Comparison of ENCODE assay signal across 9 cellular contexts in genomic region chrX:150934453-150934852, GRCh38. TPM values are rescaled to one million over a fixed set of nuclear protein-coding genes. Genes with fewer than 3 reads are reported as not detected.
A peak's percentile ranks its signal among the peaks of the same experiment; 100 is the strongest.
DNase-seq lines count a peak whose midpoint lies in the region; FAIRE-seq and TF ChIP-seq lines count a peak whose summit lies in the region.
"Had no signal": no experiment of that assay in that cellular context is flagged by ENCODE, and none has a peak within 500 bp of the region (broad histone marks: within the 10 kb centered on the region; RNA-seq: fewer than 3 reads in every experiment).

No MANE protein-coding gene starts in this region.

- H3F3A ChIP-seq in neural progenitor cell (ENCODE audit: low read depth) = peaks cover 8% of the 10 kb centered on the region

- H3K36me3 ChIP-seq in bronchial epithelial cell (ENCODE audit: control insufficient read depth, insufficient read depth, low read length) = no peaks in the 10 kb centered on the region
- H3K36me3 ChIP-seq in neural progenitor cell = no peaks in the 10 kb centered on the region

- no peak overlapping the region for H3K9ac ChIP-seq in neural progenitor cell

- H3K9me3 ChIP-seq in neural progenitor cell (ENCODE audit: low read depth) = no peaks in the 10 kb centered on the region

- H2AFZ ChIP-seq in neural progenitor cell (replicated peaks) = peak overlapping the region; percentile 54

- peaks cover 3% of the 10 kb centered on the region for H3K27me3 Mint-ChIP-seq in neural progenitor cell (ENCODE audit: insufficient read depth, low read depth)

- H3K4me2 ChIP-seq in neural progenitor cell = peak overlapping the region; percentile 52

- peaks cover 20% of the 10 kb centered on the region for H3K9me3 Mint-ChIP-seq in neural progenitor cell

- H3K36me3 Mint-ChIP-seq in neural progenitor cell = no peaks in the 10 kb centered on the region

- H3K27ac Mint-ChIP-seq in neural progenitor cell = peak overlapping the region; percentile 20

- H3K4me1 ChIP-seq in neural progenitor cell = peaks cover 8% of the 10 kb centered on the region

- H3K27ac ChIP-seq in neural progenitor cell = no peak overlapping the region

- peak; percentile 93 for DNase-seq in ELF-1 (ENCODE audit: low read depth, low spot score)
- peak; percentile 63 for DNase-seq in NCI-H2029 (lab: John Stamatoyannopoulos, UW)
- peak; percentile 53 for DNase-seq in bronchial epithelial cell (ENCODE audit: low read depth)
- DNase-seq in neural progenitor cell (ENCODE audit: low spot score) = peak; percentile 28
- no peak for DNase-seq in medulla oblongata (ENCODE audit: extremely low spot score)
- DNase-seq in stimulated activated naive CD4-positive, alpha-beta T cell (lab: John Stamatoyannopoulos, UW) = no peak
- no peak for DNase-seq in OCI-M1 (lab: John Stamatoyannopoulos, UW)
- DNase-seq in Ammon's horn (ENCODE audit: low spot score) = no peak
- DNase-seq: NCI-H1417 had no signal

- H3K27me3 ChIP-seq in bronchial epithelial cell (ENCODE audit: control insufficient read depth, insufficient read depth, low read length) (no peaks in the 10 kb centered on the region), neural progenitor cell (peaks cover 4% of the 10 kb centered on the region)

- H3K4me3 ChIP-seq in bronchial epithelial cell (ENCODE audit: low read depth, low read length) (no peak overlapping the region), neural progenitor cell (no peak overlapping the region)

- no peaks in the 10 kb centered on the region for H3K79me2 ChIP-seq in neural progenitor cell (ENCODE audit: low read depth)

- H3K4me1 Mint-ChIP-seq in neural progenitor cell = peaks cover 8% of the 10 kb centered on the region

- H4K20me1 ChIP-seq in neural progenitor cell (ENCODE audit: low read depth) = no peaks in the 10 kb centered on the region

- TF ChIP-seq CTCF in bronchial epithelial cell (IDR thresholded peaks at IDR 0.05; ENCODE audit: insufficient read depth, low read length, severe bottlenecking) (no peak), neural progenitor cell (IDR thresholded peaks at IDR 0.05) (no peak)

- no peak for FAIRE-seq in bronchial epithelial cell (lab: Jason Lieb, UNC)

- no peak overlapping the region for H3K4me3 Mint-ChIP-seq in neural progenitor cell

RNA-seq across cellular contexts. Expression of gene CD99L2, which starts 36.0 kb away (rescaled TPM):
- total RNA-seq in bronchial epithelial cell (7.7 and 10.8 TPM in 2 replicates), neural progenitor cell (ENCODE audit: low replicate concordance) (24.7 and 48.1 TPM in 2 replicates)

RNA-seq across cellular contexts. Expression of gene HMGB3, which starts 48.7 kb away (rescaled TPM):
- total RNA-seq in bronchial epithelial cell (46.7 and 74.5 TPM in 2 replicates), neural progenitor cell (ENCODE audit: low replicate concordance) (86.6 and 187 TPM in 2 replicates)

Comparison
In these comparisons a context has a peak if more than half of its experiments do, and no peak if none do; other contexts are left out.
1. DNase-seq: peak in ELF-1 (single experiment), NCI-H2029 (single experiment), bronchial epithelial cell (single experiment) and neural progenitor cell (single experiment); none in medulla oblongata (single experiment), stimulated activated naive CD4-positive, alpha-beta T cell (0 of 6), OCI-M1 (single experiment) and Ammon's horn (single experiment).